8 cellular contexts compared by ENCODE assay signal in genomic region chr18:74836296-74837139, GRCh38.
DNase-seq lines count a peak whose midpoint lies in the region; ATAC-seq and TF ChIP-seq lines count a peak whose summit lies in the region.

No MANE protein-coding gene starts in this region.

- no peaks in the 10 kb centered on the region for H3K36me3 ChIP-seq in PC-9 (ENCODE audit: low read depth)

- peak overlapping the region; percentile 32 for H3K27ac Mint-ChIP-seq in stimulated activated effector memory CD8-positive, alpha-beta T cell treated with anti-CD3 and anti-CD28 coated beads, Interleukin-12 subunit alpha, Interleukin-12 subunit beta, amount 100 ng/mL, for 72 hours
- no peak overlapping the region for H3K27ac Mint-ChIP-seq in activated CD4-positive, alpha-beta T cell treated with anti-CD3 and anti-CD28 coated beads, Interleukin-2, amount 10 ng/mL, durations not matched to agents 7 days and 5 days

- no peak overlapping the region for H3K4me3 Mint-ChIP-seq in stimulated activated effector memory CD8-positive, alpha-beta T cell treated with anti-CD3 and anti-CD28 coated beads, Interleukin-12 subunit alpha, Interleukin-12 subunit beta, amount 100 ng/mL, for 72 hours
- no peak overlapping the region for H3K4me3 Mint-ChIP-seq in activated CD4-positive, alpha-beta T cell treated with anti-CD3 and anti-CD28 coated beads, Interleukin-2, amount 10 ng/mL, durations not matched to agents 7 days and 5 days

- DNase-seq in NCI-H2171 treated with DMSO at 0.1 percent for 48 hours (lab: John Stamatoyannopoulos, UW) (peak; percentile 2), NCI-H2171 (lab: John Stamatoyannopoulos, UW) (no peak), PC-9 (peak in 1 of 2 experiments; percentile 30), glomerular endothelial cell (ENCODE audit: extremely low read depth, low read depth, low spot score) (peak; percentile 18), NOMO-1 treated with DMSO at 0.1 percent for 48 hours (lab: John Stamatoyannopoulos, UW; ENCODE audit: unreplicated experiment) (no peak)
- no peak for DNase-seq in stimulated activated effector memory CD8-positive, alpha-beta T cell treated with anti-CD3 and anti-CD28 coated beads, Interleukin-12 subunit alpha, Interleukin-12 subunit beta, amount 100 ng/mL, for 72 hours (ENCODE audit: low spot score in 2 of 2)
- DNase-seq in activated CD4-positive, alpha-beta T cell treated with anti-CD3 and anti-CD28 coated beads, Interleukin-2, amount 10 ng/mL, durations not matched to agents 7 days and 5 days: no peak

- H3K4me3 ChIP-seq in PC-9: no peak overlapping the region

- peaks cover 12% of the 10 kb centered on the region for H3K36me3 Mint-ChIP-seq in stimulated activated effector memory CD8-positive, alpha-beta T cell treated with anti-CD3 and anti-CD28 coated beads, Interleukin-12 subunit alpha, Interleukin-12 subunit beta, amount 100 ng/mL, for 72 hours
- H3K36me3 Mint-ChIP-seq in activated CD4-positive, alpha-beta T cell treated with anti-CD3 and anti-CD28 coated beads, Interleukin-2, amount 10 ng/mL, durations not matched to agents 7 days and 5 days (ENCODE audit: low read depth): peaks cover 11% of the 10 kb centered on the region

- no peaks in the 10 kb centered on the region for H3K27me3 Mint-ChIP-seq in activated CD4-positive, alpha-beta T cell treated with anti-CD3 and anti-CD28 coated beads, Interleukin-2, amount 10 ng/mL, durations not matched to agents 7 days and 5 days

- no peaks in the 10 kb centered on the region for H3K9me2 ChIP-seq in PC-9 (ENCODE audit: insufficient read depth)

- BruUV-seq in PC-9 (replicated peaks; lab: Mats Ljungman, UMichigan): no TSS peak

- H3F3A ChIP-seq in PC-9 (ENCODE audit: insufficient read depth, low read depth): no peaks in the 10 kb centered on the region; the same call in 1 of the 2 replicates

- H3K79me2 ChIP-seq in PC-9 (ENCODE audit: low read depth): no peaks in the 10 kb centered on the region

- H2AFZ ChIP-seq in PC-9: no peak overlapping the region

- peaks cover 45% of the 10 kb centered on the region for H3K4me1 Mint-ChIP-seq in stimulated activated effector memory CD8-positive, alpha-beta T cell treated with anti-CD3 and anti-CD28 coated beads, Interleukin-12 subunit alpha, Interleukin-12 subunit beta, amount 100 ng/mL, for 72 hours
- peaks cover 38% of the 10 kb centered on the region for H3K4me1 Mint-ChIP-seq in activated CD4-positive, alpha-beta T cell treated with anti-CD3 and anti-CD28 coated beads, Interleukin-2, amount 10 ng/mL, durations not matched to agents 7 days and 5 days

- H3K9me3 ChIP-seq in PC-9 (ENCODE audit: insufficient read depth, low read depth): no peaks in the 10 kb centered on the region

- no peak overlapping the region for H3K27ac ChIP-seq in PC-9

- H4K20me1 ChIP-seq in PC-9 (ENCODE audit: insufficient read depth): no peaks in the 10 kb centered on the region

- TF ChIP-seq CTCF in PC-9 (conservative IDR thresholded peaks at IDR 0.05): no peak

- no peaks in the 10 kb centered on the region for H3K9me3 Mint-ChIP-seq in stimulated activated effector memory CD8-positive, alpha-beta T cell treated with anti-CD3 and anti-CD28 coated beads, Interleukin-12 subunit alpha, Interleukin-12 subunit beta, amount 100 ng/mL, for 72 hours
- no peaks in the 10 kb centered on the region for H3K9me3 Mint-ChIP-seq in activated CD4-positive, alpha-beta T cell treated with anti-CD3 and anti-CD28 coated beads, Interleukin-2, amount 10 ng/mL, durations not matched to agents 7 days and 5 days

- intact Hi-C loops in PC-9 (cut with micrococcal nuclease; ENCODE audit: unreplicated experiment): no loop called here

- CTCF ChIA-PET in PC-9 (lab: Charles Lee): no interaction called here
- CTCF ChIA-PET in activated CD4-positive, alpha-beta T cell treated with anti-CD3 and anti-CD28 coated beads, Interleukin-2, amount 10 ng/mL, durations not matched to agents 7 days and 5 days (lab: Charles Lee): interaction anchor here (0.9 to 1.1 kb wide), 2 partner anchors 12 to 34 kb away, joined by 3 to 5 read pairs; no protein-coding TSS in a partner anchor

- H3K4me2 ChIP-seq in PC-9: 0 out of 2 replicates have a peak overlapping the region, but pooled peaks have one; percentile 0

- no peak for ATAC-seq in stimulated activated effector memory CD8-positive, alpha-beta T cell treated with anti-CD3 and anti-CD28 coated beads, Interleukin-12 subunit alpha, Interleukin-12 subunit beta, amount 100 ng/mL, for 72 hours
- no peak for ATAC-seq in GM18517 (IDR thresholded peaks at IDR 0.05; ENCODE audit: unreplicated experiment)

- POLR2A ChIA-PET in PC-9 (lab: Charles Lee; ENCODE audit: unreplicated experiment): no interaction called here
- POLR2A ChIA-PET in activated CD4-positive, alpha-beta T cell treated with anti-CD3 and anti-CD28 coated beads, Interleukin-2, amount 10 ng/mL, durations not matched to agents 7 days and 5 days (lab: Charles Lee): no interaction called here

- no peaks in the 10 kb centered on the region for H3K27me3 ChIP-seq in PC-9 (ENCODE audit: insufficient read depth, low read depth)

- H3K4me1 ChIP-seq in PC-9 (replicated peaks; ENCODE audit: insufficient read depth): peaks cover 36% of the 10 kb centered on the region

Comparison
In these comparisons a context has a peak if more than half of its experiments do, and no peak if none do; other contexts are left out.
1. DNase-seq: peak in NCI-H2171 treated with DMSO at 0.1 percent for 48 hours (single experiment) and glomerular endothelial cell (single experiment); none in NCI-H2171 (single experiment), stimulated activated effector memory CD8-positive, alpha-beta T cell treated with anti-CD3 and anti-CD28 coated beads, Interleukin-12 subunit alpha, Interleukin-12 subunit beta, amount 100 ng/mL, for 72 hours (0 of 2), NOMO-1 treated with DMSO at 0.1 percent for 48 hours (single experiment) and activated CD4-positive, alpha-beta T cell treated with anti-CD3 and anti-CD28 coated beads, Interleukin-2, amount 10 ng/mL, durations not matched to agents 7 days and 5 days (single experiment).